In genomic region chr22:33054276-33054675, GRCh38 we compare ENCODE assay signal across 22 cellular contexts. TPM values are rescaled to one million over a fixed set of nuclear protein-coding genes. Genes with fewer than 3 reads are reported as not detected.
DNase-seq lines count a peak whose midpoint lies in the region; ATAC-seq, FAIRE-seq and TF ChIP-seq lines count a peak whose summit lies in the region.
"Had no signal": no experiment of that assay in that cellular context is flagged by ENCODE, and none has a peak within 500 bp of the region (broad histone marks: within the 10 kb centered on the region; RNA-seq: fewer than 3 reads in every experiment).

No MANE protein-coding gene starts in this region.

- H3K4me1 Mint-ChIP-seq in endodermal cell (peaks cover 55% of the 10 kb centered on the region), naive B cell (peaks cover 45 to 74% (median 50%) of the 10 kb centered on the region in 3 donors), natural killer cell (no peaks in the 10 kb centered on the region)

- WGBS in endodermal cell (ENCODE audit: insufficient coverage in 1 of 2, insufficient read length in 1 of 2), 2 experiments = 13 to 17% methylated on average over 3 of the region's 4 CpGs

- intact Hi-C loops in natural killer cell (cut with micrococcal nuclease) = no loop called here

- TF ChIP-seq CTCF in OCI-LY3 (IDR thresholded peaks at IDR 0.05; ENCODE audit: low read depth, low read length) = no peak
- no peak for TF ChIP-seq CTCF in endodermal cell (conservative IDR thresholded peaks at IDR 0.05)
- no peak for TF ChIP-seq CTCF in natural killer cell (IDR thresholded peaks at IDR 0.05)

- H3K27me3 Mint-ChIP-seq in endodermal cell (ENCODE audit: insufficient read depth) (peaks cover 48% of the 10 kb centered on the region), naive B cell (peaks cover 39 to 75% (median 69%) of the 10 kb centered on the region in 3 donors), natural killer cell (ENCODE audit: low read depth in 2 of 2) (peaks cover 51 to 73% of the 10 kb centered on the region in 2 donors)

- H3K36me3 Mint-ChIP-seq in endodermal cell (ENCODE audit: low read depth) = no peaks in the 10 kb centered on the region
- H3K36me3 Mint-ChIP-seq in naive B cell = no peaks in the 10 kb centered on the region
- no peaks in the 10 kb centered on the region for H3K36me3 Mint-ChIP-seq in natural killer cell

- FAIRE-seq in GM12891 (lab: Jason Lieb, UNC) (no peak), GM19239 (lab: Jason Lieb, UNC) (no peak)
- FAIRE-seq: A549, GM12892, RCC 7860 had no signal

- H3K27ac Mint-ChIP-seq in endodermal cell (no peak overlapping the region), naive B cell (peak overlapping the region in 1 of 6 donors; percentile 58), natural killer cell (no peak overlapping the region)
- H3K27ac Mint-ChIP-seq: CD14-positive monocyte, HFFc6 had no signal

- H3K4me3 ChIP-seq in OCI-LY3 (ENCODE audit: low read length) (no peak overlapping the region), endodermal cell (ENCODE audit: low read length) (peak overlapping the region; percentile 49)
- H3K4me3 ChIP-seq: A549 had no signal

- H3K36me3 ChIP-seq in OCI-LY3 (replicated peaks; ENCODE audit: low read depth, low read length) = no peaks in the 10 kb centered on the region
- H3K36me3 ChIP-seq in endodermal cell (ENCODE audit: control insufficient read depth, insufficient read depth, low read length) = no peaks in the 10 kb centered on the region

- no peak overlapping the region for H3K27ac ChIP-seq in OCI-LY3 (ENCODE audit: low read length)
- no peak overlapping the region for H3K27ac ChIP-seq in endodermal cell (ENCODE audit: low read depth, low read length)
- H3K27ac ChIP-seq: A549 had no signal

- peak overlapping the region; percentile 5; the same call in 1 of the 2 replicates for H3K4me2 ChIP-seq in OCI-LY3 (ENCODE audit: low read length)
- H3K4me2 ChIP-seq: A549 had no signal

- H3K79me2 ChIP-seq in OCI-LY3 (ENCODE audit: low read length) = no peaks in the 10 kb centered on the region

- H3K9me3 Mint-ChIP-seq in endodermal cell = peaks cover 2% of the 10 kb centered on the region
- H3K9me3 Mint-ChIP-seq in naive B cell = no peaks in the 10 kb centered on the region
- H3K9me3 Mint-ChIP-seq in natural killer cell = no peaks in the 10 kb centered on the region
- H3K9me3 Mint-ChIP-seq: HFFc6 had no signal

- H3K4me1 ChIP-seq in OCI-LY3 (ENCODE audit: low read length) (peaks cover 33% of the 10 kb centered on the region), endodermal cell (ENCODE audit: control insufficient read depth, insufficient read depth, low read length) (peaks cover 8% of the 10 kb centered on the region)

- no peak for TF ChIP-seq POLR2A in GM12891 (IDR thresholded peaks at IDR 0.05; ENCODE audit: low read depth, low read length)

- peak overlapping the region; percentile 12 for H3K4me3 Mint-ChIP-seq in endodermal cell
- H3K4me3 Mint-ChIP-seq in naive B cell = peak overlapping the region in 6 of 8 donors; percentile 4 to 71 (median 26)
- H3K4me3 Mint-ChIP-seq in natural killer cell = no peak overlapping the region
- H3K4me3 Mint-ChIP-seq: HFFc6 had no signal

- no peak overlapping the region for H2AFZ ChIP-seq in OCI-LY3 (ENCODE audit: low read depth, low read length)

- H3K9ac ChIP-seq in OCI-LY3 (ENCODE audit: low read length) (no peak overlapping the region), endodermal cell (ENCODE audit: extremely low read depth, low read length, poor library complexity, severe bottlenecking) (no peak overlapping the region)

- DNase-seq in GM12891 (ENCODE audit: insufficient read length, low spot score) = no peak
- DNase-seq in endodermal cell = no peak
- peak; percentile 23 for DNase-seq in naive B cell
- DNase-seq in natural killer cell = no peak
- no peak for DNase-seq in NCI-H1417 (lab: John Stamatoyannopoulos, UW)
- DNase-seq in GM19239 (ENCODE audit: insufficient read length, low spot score) = no peak
- DNase-seq in inferior parietal cortex (ENCODE audit: extremely low spot score) = no peak
- DNase-seq: DMS 273 treated with DMSO at 0.1 percent for 48 hours, GDM1, HFFc6, KBM-7, NCI-H1436 treated with DMSO at 0.1 percent for 48 hours, NCI-H2029 treated with DMSO at 0.1 percent for 48 hours, NCI-H524, SHP77 had no signal

- no peaks in the 10 kb centered on the region for H4K20me1 ChIP-seq in OCI-LY3 (ENCODE audit: insufficient read depth, low read length)

- ATAC-seq in naive B cell (ENCODE audit: low read depth in 2 of 2) = peak; percentile 32 to 41
- ATAC-seq in natural killer cell = no peak
- ATAC-seq: A549, SK-N-SH treated with all-trans-retinoic acid at 6 μM for 48 hours had no signal

- H3K9me3 ChIP-seq in OCI-LY3 (ENCODE audit: insufficient read depth, low read length) = no peaks in the 10 kb centered on the region
- H3K9me3 ChIP-seq in endodermal cell (ENCODE audit: control insufficient read depth, low read length) = no peaks in the 10 kb centered on the region
- H3K9me3 ChIP-seq: A549 had no signal

- H3K27me3 ChIP-seq in OCI-LY3 (ENCODE audit: low read depth, low read length) (peaks cover 24% of the 10 kb centered on the region), endodermal cell (ENCODE audit: control insufficient read depth, insufficient read depth, low read length, poor library complexity, severe bottlenecking) (peaks cover 21% of the 10 kb centered on the region)

TF ChIP-seq in GM12891, 5 proteins besides CTCF, POLR2A, EP300 and RAD21:
- TF ChIP-seq POU2F2 (IDR thresholded peaks at IDR 0.05; ENCODE audit: low read depth, low read length) (no peak), SPI1 (IDR thresholded peaks at IDR 0.05; ENCODE audit: low read depth, low read length) (peak; percentile 53; the same call in 1 of the 2 replicates)

RNA-seq across cellular contexts. Expression of gene SYN3, which starts 3.9 kb away (rescaled TPM):
- not detected for polyA plus RNA-seq in GM12891 (2012; ENCODE audit: low read depth, missing spikeins)
- 1 to 10 TPM; 4.2 to 4.5 TPM for total RNA-seq in endodermal cell
- 2.6 TPM for polyA plus RNA-seq in endodermal cell (2013, experiment 1 of 2)
- 2.3 TPM for polyA plus RNA-seq in endodermal cell (2013, experiment 2 of 2)
- polyA plus RNA-seq in naive B cell (ENCODE audit: low read depth in 6 of 6) = 10 to 100 TPM in 2 of 6 donors, 1 to 10 TPM in 4; 4.8 to 12.5 (median 5.9) TPM
- total RNA-seq in natural killer cell = under 1 TPM in 1 of 3 donors, not detected in 2; 0.78 TPM
- total RNA-seq: HT1080 had no signal
- polyA plus RNA-seq: CD14-positive monocyte had no signal

Comparison
In these comparisons a context has a peak if more than half of its experiments do, and no peak if none do; other contexts are left out.
1. ATAC-seq: peak in naive B cell (2 of 2); none in natural killer cell (0 of 3).